8 cellular contexts compared by ENCODE assay signal in the genomic region with DNA sequence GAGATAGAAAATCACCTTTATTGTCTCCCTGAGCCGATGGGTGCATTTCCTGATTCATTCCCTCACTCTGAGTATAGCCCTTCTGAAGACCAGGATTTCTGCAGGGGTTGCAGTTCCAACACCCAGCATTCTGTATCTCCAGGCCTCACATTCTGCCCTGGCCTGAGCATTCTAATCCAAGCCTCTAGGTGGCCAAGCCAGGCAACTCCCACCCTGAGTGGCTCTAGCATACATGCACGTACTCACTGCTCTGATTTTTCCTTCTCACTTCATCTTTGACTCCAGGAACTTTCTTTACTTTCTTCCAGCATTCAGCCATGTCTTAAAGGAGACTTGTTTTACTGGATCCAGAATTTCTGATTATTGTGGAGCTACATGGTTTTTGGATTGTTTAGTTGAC.
DNase-seq lines count a peak whose midpoint lies in the region; ATAC-seq, FAIRE-seq and TF ChIP-seq lines count a peak whose summit lies in the region.

No MANE protein-coding gene starts in this region.

- H3K4me1 ChIP-seq in MM.1S (ENCODE audit: low read length) (no peaks in the 10 kb centered on the region), keratinocyte (ENCODE audit: control insufficient read depth, extremely low read depth, insufficient read depth, low read length) (peaks cover 10% of the 10 kb centered on the region)

- H3K27ac Mint-ChIP-seq in activated CD8-positive, alpha-beta T cell treated with anti-CD3 and anti-CD28 coated beads for 36 hours, result no peak overlapping the region

- dilution Hi-C loops in keratinocyte (cut with MboI; ENCODE audit: extremely low pct_ligation_motif_present, low sequenced_read_pairs), result no loop called here

- H3K9me2 ChIP-seq in MM.1S (replicated peaks; ENCODE audit: insufficient read depth, low read length), result no peaks in the 10 kb centered on the region

- peak; percentile 64 for ATAC-seq in GM21723 (IDR thresholded peaks at IDR 0.05; ENCODE audit: unreplicated experiment)
- ATAC-seq in activated CD8-positive, alpha-beta T cell treated with anti-CD3 and anti-CD28 coated beads for 36 hours, result peak; percentile 64

- no peaks in the 10 kb centered on the region for H4K20me1 ChIP-seq in MM.1S (ENCODE audit: insufficient read depth, low read length)
- no peaks in the 10 kb centered on the region for H4K20me1 ChIP-seq in keratinocyte (ENCODE audit: control insufficient read depth, extremely low read depth, insufficient read depth, low read length)

- H3K27ac ChIP-seq in MM.1S (ENCODE audit: low read length) (no peak overlapping the region), keratinocyte (ENCODE audit: control insufficient read depth, insufficient read depth, low read length) (no peak overlapping the region)

- H3K36me3 Mint-ChIP-seq in activated CD8-positive, alpha-beta T cell treated with anti-CD3 and anti-CD28 coated beads for 36 hours (ENCODE audit: low read depth), result no peaks in the 10 kb centered on the region

- POLR2A ChIA-PET in activated CD8-positive, alpha-beta T cell treated with anti-CD3 and anti-CD28 coated beads for 36 hours (lab: Charles Lee), result no interaction called here

- H3K4me1 Mint-ChIP-seq in activated CD8-positive, alpha-beta T cell treated with anti-CD3 and anti-CD28 coated beads for 36 hours (ENCODE audit: low read depth), result peaks cover 5% of the 10 kb centered on the region

- H3K4me2 ChIP-seq in MM.1S (ENCODE audit: low read depth, low read length), result no peak overlapping the region
- H3K4me2 ChIP-seq in keratinocyte (ENCODE audit: control insufficient read depth, extremely low read depth, insufficient read depth, low read depth, low read length), result no peak overlapping the region

- H3K4me3 ChIP-seq in MM.1S (ENCODE audit: low read length) (no peak overlapping the region), keratinocyte (ENCODE audit: control insufficient read depth in 2 of 3, extremely low read depth in 1 of 3, insufficient read depth in 2 of 3, low read depth in 1 of 3, low read length in 3 of 3) (no peak overlapping the region)

- H2AFZ ChIP-seq in MM.1S (ENCODE audit: low read length) (no peak overlapping the region), keratinocyte (ENCODE audit: control insufficient read depth, low read length) (no peak overlapping the region)

- CTCF ChIA-PET in activated CD8-positive, alpha-beta T cell treated with anti-CD3 and anti-CD28 coated beads for 36 hours (lab: Charles Lee), result interaction anchor here (0.8 to 4.5 kb wide), 12 partner anchors 9 to 573 kb away, joined by 3 to 43 read pairs (median 5); no protein-coding TSS in a partner anchor

- H3K79me2 ChIP-seq in MM.1S (ENCODE audit: low read length), result no peaks in the 10 kb centered on the region
- H3K79me2 ChIP-seq in keratinocyte (ENCODE audit: control insufficient read depth, insufficient read depth, low read length), result no peaks in the 10 kb centered on the region

- peaks cover 1% of the 10 kb centered on the region for H3K27me3 Mint-ChIP-seq in activated CD8-positive, alpha-beta T cell treated with anti-CD3 and anti-CD28 coated beads for 36 hours

- intact Hi-C loops in activated CD8-positive, alpha-beta T cell treated with anti-CD3 and anti-CD28 coated beads for 36 hours (cut with micrococcal nuclease), result loop anchor here (5.0 kb wide), 2 partner anchors 344 to 359 kb away; no protein-coding TSS in a partner anchor

- H3K36me3 ChIP-seq in MM.1S (replicated peaks; ENCODE audit: insufficient read depth, low read length) (no peaks in the 10 kb centered on the region), keratinocyte (ENCODE audit: control insufficient read depth in 2 of 2, extremely low read depth in 1 of 2, insufficient read depth in 2 of 2, low read length in 2 of 2) (no peaks in the 10 kb centered on the region)

- H3K9me3 ChIP-seq in MM.1S (replicated peaks; ENCODE audit: insufficient read depth, low read length) (no peaks in the 10 kb centered on the region), keratinocyte (ENCODE audit: control insufficient read depth, low read depth, low read length) (no peaks in the 10 kb centered on the region)

- H3K9me1 ChIP-seq in keratinocyte (ENCODE audit: control insufficient read depth, extremely low read depth, insufficient read depth, low read length), result no peaks in the 10 kb centered on the region

- H3K27me3 ChIP-seq in MM.1S (replicated peaks; ENCODE audit: insufficient read depth, low read length) (no peaks in the 10 kb centered on the region), keratinocyte (ENCODE audit: control insufficient read depth, extremely low read depth, insufficient read depth, low read length) (no peaks in the 10 kb centered on the region)

- no peaks in the 10 kb centered on the region for H3F3A ChIP-seq in MM.1S (ENCODE audit: insufficient read depth, low read length)

- H3K4me3 Mint-ChIP-seq in activated CD8-positive, alpha-beta T cell treated with anti-CD3 and anti-CD28 coated beads for 36 hours, result no peak overlapping the region

- DNase-seq in NOMO-1 (lab: John Stamatoyannopoulos, UW; ENCODE audit: unreplicated experiment in 2 of 2) (peak; percentile 1 to 8), NOMO-1 treated with DMSO at 0.1 percent for 48 hours (lab: John Stamatoyannopoulos, UW; ENCODE audit: unreplicated experiment) (no peak), MM.1S (peak; percentile 49), keratinocyte (ENCODE audit: low read depth, low spot score) (no peak), globus pallidus (ENCODE audit: low spot score) (no peak)
- peak; percentile 27 for DNase-seq in activated CD8-positive, alpha-beta T cell treated with anti-CD3 and anti-CD28 coated beads for 36 hours
- DNase-seq in activated CD4-positive, CD25-positive, alpha-beta regulatory T cell treated with anti-CD3 and anti-CD28 coated beads, Interleukin-2, amount 50 U/mL, for 72 hours, result no peak

- H3K9me3 Mint-ChIP-seq in activated CD8-positive, alpha-beta T cell treated with anti-CD3 and anti-CD28 coated beads for 36 hours, result peaks cover 2% of the 10 kb centered on the region

- peak; percentile 9 for FAIRE-seq in keratinocyte (lab: Jason Lieb, UNC)

- TF ChIP-seq CTCF in MM.1S (IDR thresholded peaks at IDR 0.05; ENCODE audit: low read length), result peak; percentile 60
- peak; percentile 48 for TF ChIP-seq CTCF in activated CD8-positive, alpha-beta T cell treated with anti-CD3 and anti-CD28 coated beads for 36 hours (IDR thresholded peaks at IDR 0.05)
- TF ChIP-seq CTCF in keratinocyte (optimal IDR thresholded peaks at IDR 0.05 in 1 of 3, IDR thresholded peaks at IDR 0.05 in 1 of 3, conservative IDR thresholded peaks at IDR 0.05 in 1 of 3; ENCODE audit: extremely low read depth in 1 of 3, insufficient read depth in 2 of 3, low read length in 3 of 3), result peak; percentile 40 to 58 (median 42)

- H3K9ac ChIP-seq in MM.1S (ENCODE audit: low read length), result no peak overlapping the region
- no peak overlapping the region for H3K9ac ChIP-seq in keratinocyte (ENCODE audit: control insufficient read depth, extremely low read depth, insufficient read depth, low read length)

Comparison
In these comparisons a context has a peak if more than half of its experiments do, and no peak if none do; other contexts are left out.
1. DNase-seq: peak in NOMO-1 (2 of 2), MM.1S (single experiment) and activated CD8-positive, alpha-beta T cell treated with anti-CD3 and anti-CD28 coated beads for 36 hours (single experiment); none in NOMO-1 treated with DMSO at 0.1 percent for 48 hours (single experiment), keratinocyte (single experiment), globus pallidus (single experiment) and activated CD4-positive, CD25-positive, alpha-beta regulatory T cell treated with anti-CD3 and anti-CD28 coated beads, Interleukin-2, amount 50 U/mL, for 72 hours (single experiment).
2. Peak in every context shown above with its lines, with median percentiles within 50 percentile points of each other: CTCF ChIP-seq.